In genomic region chr2:171490577-171490976, GRCh38 we compare ENCODE assay signal across 20 cellular contexts. TPM values are rescaled to one million over a fixed set of nuclear protein-coding genes. Genes with fewer than 3 reads are reported as not detected.
A peak's percentile ranks its signal among the peaks of the same experiment; 100 is the strongest.
DNase-seq lines count a peak whose midpoint lies in the region; ATAC-seq, FAIRE-seq and TF ChIP-seq lines count a peak whose summit lies in the region.
"Had no signal": no experiment of that assay in that cellular context is flagged by ENCODE, and none has a peak within 500 bp of the region (broad histone marks: within the 10 kb centered on the region; RNA-seq: fewer than 3 reads in every experiment).

No MANE protein-coding gene starts in this region.

- DNase-seq in NCI-H226 (peak; percentile 99), bronchial epithelial cell (ENCODE audit: low read depth) (peak; percentile 68), left lobe of liver (ENCODE audit: low spot score) (peak; percentile 62), small intestine (peak; percentile 99), NCI-H510A (lab: John Stamatoyannopoulos, UW) (no peak), esophagus muscularis mucosa (ENCODE audit: extremely low spot score) (no peak)
- DNase-seq: ACHN; C1 segment of cervical spinal cord; CD8-positive, alpha-beta memory T cell; DMS79 treated with DMSO at 0.1 percent for 48 hours; NCI-H1048; NCI-H1436; NCI-H2029; SIG-M5 had no signal

- H3K27me3 ChIP-seq in bronchial epithelial cell (ENCODE audit: control insufficient read depth, insufficient read depth, low read length) (no peaks in the 10 kb centered on the region), small intestine (ENCODE audit: control insufficient read depth in 2 of 2, insufficient read depth in 2 of 2, low read length in 2 of 2) (no peaks in the 10 kb centered on the region), esophagus muscularis mucosa (no peaks in the 10 kb centered on the region)

- TF ChIP-seq EP300 in esophagus muscularis mucosa (IDR thresholded peaks at IDR 0.05) = no peak

- TF ChIP-seq POLR2A in esophagus muscularis mucosa (IDR thresholded peaks at IDR 0.05; ENCODE audit: low read depth) = no peak

- H3K4me1 ChIP-seq in small intestine (ENCODE audit: control insufficient read depth in 2 of 2, insufficient read depth in 1 of 2, low read depth in 1 of 2, low read length in 1 of 2) (peaks cover 0 to 7% of the 10 kb centered on the region in 2 donors), esophagus muscularis mucosa (no peaks in the 10 kb centered on the region)

- H3K4me3 ChIP-seq in bronchial epithelial cell (ENCODE audit: low read depth, low read length) = no peak overlapping the region
- H3K4me3 ChIP-seq in small intestine (ENCODE audit: low read depth in 1 of 2, low read length in 2 of 2) = no peak overlapping the region
- no peak overlapping the region for H3K4me3 ChIP-seq in esophagus muscularis mucosa

- peak; percentile 79 for ATAC-seq in left lobe of liver
- no peak for ATAC-seq in HG03571 (IDR thresholded peaks at IDR 0.05; ENCODE audit: unreplicated experiment)
- ATAC-seq: SK-N-SH treated with all-trans-retinoic acid at 6 μM for 48 hours had no signal

- intact Hi-C loops in esophagus muscularis mucosa (cut with DNase I) = no loop called here

- H3K27ac ChIP-seq in small intestine (ENCODE audit: low read depth in 1 of 2, low read length in 1 of 2) (peak overlapping the region; percentile 42 to 71), esophagus muscularis mucosa (replicated peaks in 1 of 4) (no peak overlapping the region)
- H3K27ac ChIP-seq: KMS-11 had no signal

- FAIRE-seq in bronchial epithelial cell (lab: Jason Lieb, UNC) (peak; percentile 18), small intestine (lab: Jason Lieb, UNC) (no peak)
- FAIRE-seq: D721Med, H54 had no signal

- TF ChIP-seq CTCF in bronchial epithelial cell (IDR thresholded peaks at IDR 0.05; ENCODE audit: insufficient read depth, low read length, severe bottlenecking) (no peak), esophagus muscularis mucosa (IDR thresholded peaks at IDR 0.05) (no peak)

- H3K9me3 ChIP-seq in small intestine (ENCODE audit: control insufficient read depth, low read depth) (no peaks in the 10 kb centered on the region), esophagus muscularis mucosa (no peaks in the 10 kb centered on the region)

- H3K36me3 ChIP-seq in bronchial epithelial cell (ENCODE audit: control insufficient read depth, insufficient read depth, low read length) = no peaks in the 10 kb centered on the region
- no peaks in the 10 kb centered on the region for H3K36me3 ChIP-seq in small intestine (ENCODE audit: control insufficient read depth in 2 of 2, insufficient read depth in 2 of 2, low read length in 2 of 2)
- no peaks in the 10 kb centered on the region for H3K36me3 ChIP-seq in esophagus muscularis mucosa

- 20 to 67% (median 28%) methylated on average over 2 of the region's 2 CpGs for WGBS in small intestine, 3 donors
- 100% methylated on average over 2 of the region's 2 CpGs for WGBS in esophagus muscularis mucosa

RNA-seq across cellular contexts. Expression of gene CYBRD1, which starts 31.7 kb away (rescaled TPM):
- total RNA-seq in bronchial epithelial cell = 8.1 and 14.5 TPM in 2 replicates
- total RNA-seq in left lobe of liver = 12.5 TPM
- 100 to 1,000 TPM in 2 of 3 donors, 10 to 100 TPM in 1; 97.7 to 305 (median 266) TPM for polyA plus RNA-seq in small intestine
- total RNA-seq in esophagus muscularis mucosa = 100 to 1,000 TPM; 133 to 281 (median 197) TPM
- total RNA-seq: OCI-LY7 had no signal

RNA-seq across cellular contexts. Expression of gene DCAF17, which starts 56.6 kb away (rescaled TPM):
- total RNA-seq in bronchial epithelial cell (16.3 and 18.2 TPM in 2 replicates), left lobe of liver (6.9 TPM), esophagus muscularis mucosa (10 to 100 TPM; 12.0 to 22.8 (median 14.3) TPM)
- 1 to 10 TPM; 3.5 to 5.9 (median 5.6) TPM for polyA plus RNA-seq in small intestine

RNA-seq across cellular contexts. Expression of gene METTL8, which starts 56.8 kb away (rescaled TPM):
- total RNA-seq in bronchial epithelial cell (15.0 and 33.7 TPM in 2 replicates), left lobe of liver (7.5 TPM), esophagus muscularis mucosa (10 to 100 TPM; 22.1 to 43.3 (median 31.5) TPM)
- 1 to 10 TPM; 2.2 to 8.5 (median 6.2) TPM for polyA plus RNA-seq in small intestine

Comparison
In these comparisons a context has a peak if more than half of its experiments do, and no peak if none do; other contexts are left out.
1. DNase-seq: peak in NCI-H226 (single experiment), bronchial epithelial cell (single experiment), left lobe of liver (single experiment) and small intestine (single experiment); none in NCI-H510A (single experiment) and esophagus muscularis mucosa (single experiment).
2. H3K27ac ChIP-seq: peak in small intestine (2 of 2); none in esophagus muscularis mucosa (0 of 4).